12 cellular contexts compared by ENCODE assay signal in the genomic region with DNA sequence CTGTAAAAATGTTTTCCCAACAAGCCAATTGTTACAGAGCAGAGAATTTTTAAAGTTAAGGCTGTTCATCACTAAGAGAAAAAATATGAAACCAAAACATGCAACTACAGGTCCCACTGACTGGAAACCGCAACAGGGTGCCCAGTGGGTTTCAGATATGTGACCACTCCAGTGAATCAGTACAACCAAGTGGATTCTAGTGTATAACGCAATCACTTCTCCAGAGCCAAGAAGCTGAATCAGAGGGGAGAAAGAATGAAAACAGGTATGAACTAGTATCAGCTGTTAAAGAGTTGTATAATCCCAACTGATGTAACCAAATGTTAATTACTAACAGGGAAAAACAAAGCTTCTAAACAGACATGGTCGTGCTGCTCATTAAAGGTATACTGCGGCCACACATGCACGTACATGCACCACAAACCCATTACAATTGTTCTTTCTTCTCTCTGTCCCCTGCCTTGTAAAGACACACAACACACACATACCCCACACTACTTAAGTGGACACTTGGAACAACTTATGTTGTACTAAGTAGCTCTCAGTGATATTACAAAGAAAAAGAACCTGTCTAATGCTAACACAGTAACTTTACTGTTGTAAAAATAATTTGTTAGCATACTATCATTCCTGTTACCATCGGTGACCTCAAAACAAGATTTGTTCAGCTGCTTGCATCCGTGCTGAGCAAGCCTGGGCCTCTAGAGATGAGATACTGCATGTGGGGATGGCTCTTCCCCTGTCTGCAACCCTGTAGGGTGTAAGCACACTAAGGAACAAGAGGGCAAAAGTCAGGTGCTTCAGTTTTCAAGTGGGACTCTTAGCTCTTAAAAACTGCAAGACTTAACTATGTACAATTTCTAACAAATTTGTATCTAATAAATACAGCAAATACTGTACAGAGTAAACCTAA.
DNase-seq lines count a peak whose midpoint lies in the region; ATAC-seq, FAIRE-seq and TF ChIP-seq lines count a peak whose summit lies in the region.
"Had no signal": no experiment of that assay in that cellular context is flagged by ENCODE, and none has a peak within 500 bp of the region (broad histone marks: within the 10 kb centered on the region; RNA-seq: fewer than 3 reads in every experiment).

No MANE protein-coding gene starts in this region.

- H3K4me3 ChIP-seq in astrocyte (ENCODE audit: insufficient read depth, low read depth, low read length): peak overlapping the region; percentile 45
- no peak overlapping the region for H3K4me3 ChIP-seq in A673 (ENCODE audit: low read depth, low read length, poor library complexity, severe bottlenecking)

- H3K36me3 ChIP-seq in astrocyte (ENCODE audit: insufficient read depth, low read length): no peaks in the 10 kb centered on the region
- no peaks in the 10 kb centered on the region for H3K36me3 ChIP-seq in A673 (ENCODE audit: insufficient read depth, low read length, poor library complexity, severe bottlenecking)

- CTCF ChIA-PET in A673 (lab: Charles Lee): no interaction called here

- DNase-seq in NCI-H510A treated with DMSO at 0.1 percent for 48 hours (lab: John Stamatoyannopoulos, UW): peak; percentile 22
- no peak for DNase-seq in NCI-H510A (lab: John Stamatoyannopoulos, UW)
- peak; percentile 99 for DNase-seq in astrocyte (ENCODE audit: low read depth)
- peak; percentile 97 for DNase-seq in iris pigment epithelial cell (ENCODE audit: low read depth)
- no peak for DNase-seq in type B pancreatic cell (ENCODE audit: extremely low spot score, unreplicated experiment)
- no peak for DNase-seq in A673 (ENCODE audit: low spot score)
- DNase-seq in T1000 (lab: John Stamatoyannopoulos, UW): no peak
- DNase-seq: activated naive CD4-positive, alpha-beta T cell treated with Interleukin-2 at 50 U/mL for 16 hours; erythroblast; NCI-H2227 treated with DMSO at 0.1 percent for 48 hours had no signal

- H3K9ac ChIP-seq in astrocyte (ENCODE audit: low read length): peak overlapping the region; percentile 80

- H3K4me1 Mint-ChIP-seq in astrocyte (ENCODE audit: low read depth, unreplicated experiment) (peaks cover 58% of the 10 kb centered on the region), type B pancreatic cell (ENCODE audit: unreplicated experiment) (peaks cover 36% of the 10 kb centered on the region)

- H3K27ac ChIP-seq in astrocyte (ENCODE audit: low read depth, low read length) (peak overlapping the region; percentile 93), A673 (ENCODE audit: low read depth, low read length, poor library complexity, severe bottlenecking) (no peak overlapping the region)
- H3K27ac ChIP-seq: 22Rv1 had no signal

- H3K9me3 ChIP-seq in astrocyte (ENCODE audit: insufficient read depth, low read depth, low read length) (no peaks in the 10 kb centered on the region), A673 (ENCODE audit: low read depth, low read length, poor library complexity, severe bottlenecking) (no peaks in the 10 kb centered on the region)

- no peaks in the 10 kb centered on the region for H3K27me3 ChIP-seq in astrocyte (ENCODE audit: insufficient read depth, low read length)
- H3K27me3 ChIP-seq in A673 (replicated peaks; ENCODE audit: insufficient read depth, low read depth, low read length, poor library complexity): no peaks in the 10 kb centered on the region

- FAIRE-seq in astrocyte (lab: Jason Lieb, UNC): peak; percentile 100

- H3K9me3 Mint-ChIP-seq in astrocyte (ENCODE audit: unreplicated experiment): no peaks in the 10 kb centered on the region
- peaks cover 2% of the 10 kb centered on the region for H3K9me3 Mint-ChIP-seq in type B pancreatic cell

- peaks cover 38% of the 10 kb centered on the region for H4K20me1 ChIP-seq in astrocyte (ENCODE audit: insufficient read depth, low read length)

- H3K27ac Mint-ChIP-seq in astrocyte (ENCODE audit: unreplicated experiment) (peak overlapping the region; percentile 100), type B pancreatic cell (peak overlapping the region; percentile 79)

- POLR2A ChIA-PET in A673 (lab: Charles Lee; ENCODE audit: low non-redundant PET): no interaction called here

- BruUV-seq in A673 (replicated peaks; lab: Mats Ljungman, UMichigan): no TSS peak

- ATAC-seq in GM18517 (IDR thresholded peaks at IDR 0.05; ENCODE audit: unreplicated experiment): no peak

- intact Hi-C loops in A673 (cut with micrococcal nuclease; ENCODE audit: unreplicated experiment): no loop called here

- H3K4me3 Mint-ChIP-seq in astrocyte (ENCODE audit: unreplicated experiment) (no peak overlapping the region), type B pancreatic cell (peak overlapping the region; percentile 42)

- H3K4me1 ChIP-seq in astrocyte (ENCODE audit: insufficient read depth, low read length): peaks cover 54% of the 10 kb centered on the region
- H3K4me1 ChIP-seq in A673 (ENCODE audit: insufficient read depth, low read length, poor library complexity, severe bottlenecking): peaks cover 56% of the 10 kb centered on the region

- peak overlapping the region; percentile 84 for H3K4me2 ChIP-seq in astrocyte (ENCODE audit: low read length)

- no peak for TF ChIP-seq CTCF in astrocyte (IDR thresholded peaks at IDR 0.05; ENCODE audit: insufficient read depth, low read depth, low read length)
- TF ChIP-seq CTCF in type B pancreatic cell (conservative IDR thresholded peaks at IDR 0.05): no peak
- TF ChIP-seq CTCF in A673 (conservative IDR thresholded peaks at IDR 0.05; ENCODE audit: low read depth, low read length): no peak

- H3K36me3 Mint-ChIP-seq in astrocyte (ENCODE audit: low read depth, unreplicated experiment): peaks cover 11% of the 10 kb centered on the region
- H3K36me3 Mint-ChIP-seq in type B pancreatic cell: peaks cover 2% of the 10 kb centered on the region

- H3K79me2 ChIP-seq in astrocyte (ENCODE audit: insufficient read depth, low read length): peaks cover 88% of the 10 kb centered on the region

- H3K27me3 Mint-ChIP-seq in astrocyte (ENCODE audit: low read depth, unreplicated experiment) (no peaks in the 10 kb centered on the region), type B pancreatic cell (no peaks in the 10 kb centered on the region)

- H2AFZ ChIP-seq in astrocyte (ENCODE audit: low read depth, low read length): no peak overlapping the region

Comparison
In these comparisons a context has a peak if more than half of its experiments do, and no peak if none do; other contexts are left out.
1. DNase-seq: peak in NCI-H510A treated with DMSO at 0.1 percent for 48 hours (single experiment), astrocyte (single experiment) and iris pigment epithelial cell (single experiment); none in NCI-H510A (single experiment), type B pancreatic cell (single experiment), A673 (single experiment) and T1000 (single experiment).